In the genomic region with DNA sequence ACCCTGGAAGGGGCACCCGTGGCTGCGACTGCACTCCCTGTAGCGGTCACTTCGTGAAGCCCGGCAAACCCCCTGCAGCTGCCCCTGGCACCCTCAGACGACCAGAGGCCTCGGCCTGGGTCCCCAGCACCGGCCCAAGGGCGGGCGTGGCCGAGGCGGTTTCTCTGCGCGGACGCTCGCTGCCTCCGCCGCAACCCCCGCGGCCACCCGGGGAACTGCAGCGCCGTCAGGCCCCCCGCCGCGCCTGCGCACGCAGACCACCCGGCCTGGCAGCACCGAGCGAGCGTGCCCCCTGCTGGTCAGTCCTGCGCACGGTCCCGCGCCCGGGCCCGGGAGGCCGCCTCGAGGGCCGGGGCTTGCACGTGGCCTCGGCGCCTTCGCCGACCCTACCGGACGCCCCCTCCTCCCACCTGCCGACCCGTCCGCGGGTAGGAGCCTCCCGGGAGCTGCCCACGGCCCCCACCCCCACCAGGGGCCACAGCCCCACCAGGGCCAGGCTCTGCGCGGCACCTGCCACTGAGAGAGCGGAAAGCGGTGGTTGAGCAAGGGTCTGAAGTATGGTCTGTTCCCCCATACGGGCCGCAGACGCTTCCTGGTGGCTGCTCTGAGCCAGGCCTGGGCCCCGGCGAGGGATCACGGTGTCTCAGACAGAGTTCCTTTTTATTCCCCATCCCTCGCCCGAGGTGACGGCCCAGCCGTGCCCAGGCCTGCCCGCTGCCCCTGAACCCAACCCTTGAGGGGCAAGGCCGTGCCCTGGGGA, we compare ENCODE assay signal across 1 cellular context.
TF ChIP-seq lines count a peak whose summit lies in the region.

No MANE protein-coding gene starts in this region.

TF ChIP-seq in HepG2, 621 proteins besides CTCF, POLR2A, EP300 and RAD21 (continued from another document and continues in another):
- TF ChIP-seq TSC22D2 (CRISPR knock-in tag; IDR thresholded peaks at IDR 0.05; ENCODE audit: borderline replicate concordance) (peak; percentile 73; the same call in 1 of the 2 replicates), MZF1 (CRISPR knock-in tag; IDR thresholded peaks at IDR 0.05; ENCODE audit: borderline replicate concordance) (no peak), ISX (CRISPR knock-in tag; conservative IDR thresholded peaks at IDR 0.05) (no peak), PLRG1 (conservative IDR thresholded peaks at IDR 0.05) (no peak), ZNF34 (CRISPR knock-in tag; IDR thresholded peaks at IDR 0.05; ENCODE audit: borderline replicate concordance) (peak; percentile 58; the same call in 1 of the 2 replicates), FOSL2 (CRISPR knock-in tag; IDR thresholded peaks at IDR 0.05) (no peak), PHF21A (CRISPR knock-in tag; IDR thresholded peaks at IDR 0.05) (no peak), NCOA5 (CRISPR knock-in tag; IDR thresholded peaks at IDR 0.05) (no peak), ZNF180 (CRISPR knock-in tag; IDR thresholded peaks at IDR 0.05; ENCODE audit: borderline replicate concordance, low read depth) (no peak), ZMYM4 (CRISPR knock-in tag; IDR thresholded peaks at IDR 0.05) (0 out of 2 replicates have a peak, but pooled peaks have one; percentile 71), GATAD1 (CRISPR knock-in tag; IDR thresholded peaks at IDR 0.05) (peak; percentile 37; the same call in 1 of the 2 replicates), ZNF343 (CRISPR knock-in tag; IDR thresholded peaks at IDR 0.05) (no peak), KIAA2018 (CRISPR knock-in tag; IDR thresholded peaks at IDR 0.05; ENCODE audit: borderline replicate concordance) (no peak), ZNF678 (CRISPR knock-in tag; IDR thresholded peaks at IDR 0.05) (peak; percentile 90), WIZ (CRISPR knock-in tag; IDR thresholded peaks at IDR 0.05) (peak; percentile 47; the same call in 1 of the 2 replicates), ZNF432 (CRISPR knock-in tag; IDR thresholded peaks at IDR 0.05; ENCODE audit: borderline replicate concordance) (no peak), NFATC3 (CRISPR knock-in tag; IDR thresholded peaks at IDR 0.05) (no peak), ZNF749 (CRISPR knock-in tag; IDR thresholded peaks at IDR 0.05; ENCODE audit: borderline replicate concordance) (peak; percentile 84; the same call in 1 of the 2 replicates), ZNF383 (CRISPR knock-in tag; IDR thresholded peaks at IDR 0.05; ENCODE audit: borderline replicate concordance) (peak; percentile 85; the same call in 1 of the 2 replicates), ATM (IDR thresholded peaks at IDR 0.05; ENCODE audit: borderline replicate concordance) (no peak), ZNF160 (CRISPR knock-in tag; IDR thresholded peaks at IDR 0.05) (peak; percentile 74; the same call in 1 of the 2 replicates), MXD3 (CRISPR knock-in tag; IDR thresholded peaks at IDR 0.05) (peak; percentile 49; the same call in 1 of the 2 replicates), NFIB (CRISPR knock-in tag; IDR thresholded peaks at IDR 0.05; ENCODE audit: borderline replicate concordance) (no peak), FOXK1 (CRISPR knock-in tag; IDR thresholded peaks at IDR 0.05; ENCODE audit: borderline replicate concordance, low read depth) (no peak), HOXA7 (CRISPR knock-in tag; IDR thresholded peaks at IDR 0.05) (no peak), ZNF878 (CRISPR knock-in tag; IDR thresholded peaks at IDR 0.05) (no peak), ZNF460 (CRISPR knock-in tag; IDR thresholded peaks at IDR 0.05; ENCODE audit: borderline replicate concordance) (no peak), ZNF337 (CRISPR knock-in tag; IDR thresholded peaks at IDR 0.05; ENCODE audit: borderline replicate concordance, low read depth) (no peak), ZNF891 (CRISPR knock-in tag; IDR thresholded peaks at IDR 0.05) (no peak), ETV5 (CRISPR knock-in tag; IDR thresholded peaks at IDR 0.05; ENCODE audit: borderline replicate concordance) (peak; percentile 26; the same call in 1 of the 2 replicates), RNF219 (CRISPR knock-in tag; IDR thresholded peaks at IDR 0.05) (no peak), MXI1 (IDR thresholded peaks at IDR 0.05; ENCODE audit: borderline replicate concordance, low read depth, low read length) (peak; percentile 49; the same call in 1 of the 3 replicates), YEATS2 (CRISPR knock-in tag; IDR thresholded peaks at IDR 0.05; ENCODE audit: borderline replicate concordance) (no peak), CHD2 (IDR thresholded peaks at IDR 0.05; ENCODE audit: low read depth, low read length) (no peak), GATAD2A (CRISPR knock-in tag; IDR thresholded peaks at IDR 0.05) (peak; percentile 9; the same call in 1 of the 2 replicates), HNF4G (IDR thresholded peaks at IDR 0.05; ENCODE audit: borderline replicate concordance, low read depth, low read length) (no peak), HNF4G (CRISPR knock-in tag; IDR thresholded peaks at IDR 0.05; ENCODE audit: borderline replicate concordance, low read depth) (no peak), TAF15 (IDR thresholded peaks at IDR 0.05; ENCODE audit: low read depth, low read length, poor library complexity, severe bottlenecking) (no peak), ZNF770 (CRISPR knock-in tag; IDR thresholded peaks at IDR 0.05) (peak; percentile 73; the same call in 1 of the 2 replicates), SETDB1 (CRISPR knock-in tag; IDR thresholded peaks at IDR 0.05; ENCODE audit: borderline replicate concordance) (no peak), ZNF567 (CRISPR knock-in tag; IDR thresholded peaks at IDR 0.05; ENCODE audit: borderline replicate concordance) (no peak), ZNF557 (CRISPR knock-in tag; IDR thresholded peaks at IDR 0.05) (peak; percentile 70; the same call in 1 of the 2 replicates)
- TF ChIP-seq, protein P1, sequence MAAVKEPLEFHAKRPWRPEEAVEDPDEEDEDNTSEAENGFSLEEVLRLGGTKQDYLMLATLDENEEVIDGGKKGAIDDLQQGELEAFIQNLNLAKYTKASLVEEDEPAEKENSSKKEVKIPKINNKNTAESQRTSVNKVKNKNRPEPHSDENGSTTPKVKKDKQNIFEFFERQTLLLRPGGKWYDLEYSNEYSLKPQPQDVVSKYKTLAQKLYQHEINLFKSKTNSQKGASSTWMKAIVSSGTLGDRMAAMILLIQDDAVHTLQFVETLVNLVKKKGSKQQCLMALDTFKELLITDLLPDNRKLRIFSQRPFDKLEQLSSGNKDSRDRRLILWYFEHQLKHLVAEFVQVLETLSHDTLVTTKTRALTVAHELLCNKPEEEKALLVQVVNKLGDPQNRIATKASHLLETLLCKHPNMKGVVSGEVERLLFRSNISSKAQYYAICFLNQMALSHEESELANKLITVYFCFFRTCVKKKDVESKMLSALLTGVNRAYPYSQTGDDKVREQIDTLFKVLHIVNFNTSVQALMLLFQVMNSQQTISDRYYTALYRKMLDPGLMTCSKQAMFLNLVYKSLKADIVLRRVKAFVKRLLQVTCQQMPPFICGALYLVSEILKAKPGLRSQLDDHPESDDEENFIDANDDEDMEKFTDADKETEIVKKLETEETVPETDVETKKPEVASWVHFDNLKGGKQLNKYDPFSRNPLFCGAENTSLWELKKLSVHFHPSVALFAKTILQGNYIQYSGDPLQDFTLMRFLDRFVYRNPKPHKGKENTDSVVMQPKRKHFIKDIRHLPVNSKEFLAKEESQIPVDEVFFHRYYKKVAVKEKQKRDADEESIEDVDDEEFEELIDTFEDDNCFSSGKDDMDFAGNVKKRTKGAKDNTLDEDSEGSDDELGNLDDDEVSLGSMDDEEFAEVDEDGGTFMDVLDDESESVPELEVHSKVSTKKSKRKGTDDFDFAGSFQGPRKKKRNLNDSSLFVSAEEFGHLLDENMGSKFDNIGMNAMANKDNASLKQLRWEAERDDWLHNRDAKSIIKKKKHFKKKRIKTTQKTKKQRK (IDR thresholded peaks at IDR 0.05; ENCODE audit: low read length) = no peak
- TF ChIP-seq, protein P2, sequence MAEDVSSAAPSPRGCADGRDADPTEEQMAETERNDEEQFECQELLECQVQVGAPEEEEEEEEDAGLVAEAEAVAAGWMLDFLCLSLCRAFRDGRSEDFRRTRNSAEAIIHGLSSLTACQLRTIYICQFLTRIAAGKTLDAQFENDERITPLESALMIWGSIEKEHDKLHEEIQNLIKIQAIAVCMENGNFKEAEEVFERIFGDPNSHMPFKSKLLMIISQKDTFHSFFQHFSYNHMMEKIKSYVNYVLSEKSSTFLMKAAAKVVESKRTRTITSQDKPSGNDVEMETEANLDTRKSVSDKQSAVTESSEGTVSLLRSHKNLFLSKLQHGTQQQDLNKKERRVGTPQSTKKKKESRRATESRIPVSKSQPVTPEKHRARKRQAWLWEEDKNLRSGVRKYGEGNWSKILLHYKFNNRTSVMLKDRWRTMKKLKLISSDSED (CRISPR knock-in tag; IDR thresholded peaks at IDR 0.05) = peak; percentile 81
- TF ChIP-seq, protein P3, sequence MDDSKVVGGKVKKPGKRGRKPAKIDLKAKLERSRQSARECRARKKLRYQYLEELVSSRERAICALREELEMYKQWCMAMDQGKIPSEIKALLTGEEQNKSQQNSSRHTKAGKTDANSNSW (CRISPR knock-in tag; IDR thresholded peaks at IDR 0.05; ENCODE audit: borderline replicate concordance) = peak; percentile 63; the same call in 1 of the 2 replicates
